10 cellular contexts compared by ENCODE assay signal in the genomic region with DNA sequence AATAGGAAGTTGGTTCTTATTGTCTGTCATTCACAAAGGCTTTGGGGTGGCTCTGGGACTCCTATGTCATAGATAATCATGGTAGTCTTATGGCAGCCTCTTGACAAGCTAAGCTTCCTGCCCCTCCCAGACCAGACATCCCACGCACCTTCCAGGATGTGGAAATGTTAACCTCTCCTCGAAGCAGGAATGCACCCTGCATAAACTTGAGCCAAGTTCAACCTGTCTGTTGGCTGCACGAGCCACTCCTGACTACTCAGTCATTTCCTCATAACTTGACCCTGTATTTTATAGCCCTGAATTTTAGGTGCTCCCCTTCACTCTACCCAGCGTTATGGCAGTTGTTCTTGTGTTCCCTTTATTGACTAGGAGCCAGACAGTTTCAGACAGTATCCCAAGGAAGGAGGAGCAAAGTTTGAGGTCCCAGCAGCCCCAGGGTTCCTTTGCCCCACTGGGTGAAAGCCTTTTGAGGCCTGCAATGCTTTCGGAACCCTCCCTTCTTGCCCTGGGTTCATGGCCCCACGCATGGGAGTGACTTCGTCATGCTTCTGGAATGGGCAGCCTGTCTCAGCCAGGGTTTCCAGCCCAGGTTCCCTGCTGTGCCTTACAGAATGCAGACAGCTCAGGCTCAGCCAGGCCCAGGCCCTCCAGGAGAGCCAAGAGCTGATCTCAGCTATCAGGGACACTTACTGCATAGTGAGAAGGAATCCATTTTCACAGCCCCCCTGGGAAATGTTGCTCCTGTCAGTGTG. TPM values are rescaled to one million over a fixed set of nuclear protein-coding genes. Genes with fewer than 3 reads are reported as not detected.
DNase-seq lines count a peak whose midpoint lies in the region; ATAC-seq, FAIRE-seq and TF ChIP-seq lines count a peak whose summit lies in the region.
"Had no signal": no experiment of that assay in that cellular context is flagged by ENCODE, and none has a peak within 500 bp of the region (broad histone marks: within the 10 kb centered on the region; RNA-seq: fewer than 3 reads in every experiment).

No MANE protein-coding gene starts in this region.

- peak overlapping the region; percentile 87 for H3K27ac Mint-ChIP-seq in astrocyte (ENCODE audit: unreplicated experiment)
- no peak overlapping the region for H3K27ac Mint-ChIP-seq in naive thymus-derived CD8-positive, alpha-beta T cell

- no peaks in the 10 kb centered on the region for H3K36me3 ChIP-seq in astrocyte (ENCODE audit: insufficient read depth, low read length)
- H3K36me3 ChIP-seq: neutrophil had no signal

- TF ChIP-seq CTCF in astrocyte (IDR thresholded peaks at IDR 0.05; ENCODE audit: insufficient read depth, low read depth, low read length) = no peak

- peak overlapping the region; percentile 65 for H3K9ac ChIP-seq in astrocyte (ENCODE audit: low read length)

- H3K36me3 Mint-ChIP-seq in astrocyte (ENCODE audit: low read depth, unreplicated experiment) = no peaks in the 10 kb centered on the region
- H3K36me3 Mint-ChIP-seq in naive thymus-derived CD8-positive, alpha-beta T cell = no peaks in the 10 kb centered on the region

- H3K27ac ChIP-seq in astrocyte (ENCODE audit: low read depth, low read length) = peak overlapping the region; percentile 84
- H3K27ac ChIP-seq: neutrophil had no signal

- ATAC-seq in left ventricle myocardium superior (peak; percentile 87), HG02973 (IDR thresholded peaks at IDR 0.05; ENCODE audit: unreplicated experiment) (no peak)
- ATAC-seq in naive thymus-derived CD8-positive, alpha-beta T cell = no peak

- POLR2A ChIA-PET in naive thymus-derived CD8-positive, alpha-beta T cell (lab: Charles Lee) = no interaction called here

- H3K27me3 Mint-ChIP-seq in astrocyte (ENCODE audit: low read depth, unreplicated experiment) = no peaks in the 10 kb centered on the region
- no peaks in the 10 kb centered on the region for H3K27me3 Mint-ChIP-seq in naive thymus-derived CD8-positive, alpha-beta T cell

- intact Hi-C loops in left ventricle myocardium superior (cut with micrococcal nuclease) = no loop called here

- no peaks in the 10 kb centered on the region for H3K79me2 ChIP-seq in astrocyte (ENCODE audit: insufficient read depth, low read length)

- H3K9me3 ChIP-seq in astrocyte (ENCODE audit: insufficient read depth, low read depth, low read length) = no peaks in the 10 kb centered on the region
- H3K9me3 ChIP-seq: neutrophil had no signal

- H3K4me3 Mint-ChIP-seq in astrocyte (ENCODE audit: unreplicated experiment) = no peak overlapping the region
- H3K4me3 Mint-ChIP-seq in naive thymus-derived CD8-positive, alpha-beta T cell = no peak overlapping the region

- no peaks in the 10 kb centered on the region for H3K27me3 ChIP-seq in astrocyte (ENCODE audit: insufficient read depth, low read length)
- H3K27me3 ChIP-seq: neutrophil had no signal

- peak overlapping the region; percentile 63 for H3K4me2 ChIP-seq in astrocyte (ENCODE audit: low read length)

- H3K4me1 ChIP-seq in astrocyte (ENCODE audit: insufficient read depth, low read length) = peaks cover 35% of the 10 kb centered on the region

- H4K20me1 ChIP-seq in astrocyte (ENCODE audit: insufficient read depth, low read length) = no peaks in the 10 kb centered on the region

- FAIRE-seq in astrocyte (lab: Jason Lieb, UNC) = peak; percentile 93

- peak overlapping the region; percentile 49 for H2AFZ ChIP-seq in astrocyte (ENCODE audit: low read depth, low read length)

- peaks cover 40% of the 10 kb centered on the region for H3K4me1 Mint-ChIP-seq in astrocyte (ENCODE audit: low read depth, unreplicated experiment)
- H3K4me1 Mint-ChIP-seq in naive thymus-derived CD8-positive, alpha-beta T cell = peaks cover 0 to 6% (median 0%) of the 10 kb centered on the region in 4 donors

- H3K9me3 Mint-ChIP-seq in astrocyte (ENCODE audit: unreplicated experiment) = no peaks in the 10 kb centered on the region
- H3K9me3 Mint-ChIP-seq in naive thymus-derived CD8-positive, alpha-beta T cell = no peaks in the 10 kb centered on the region

- DNase-seq in GM03348 (ENCODE audit: low spot score) (peak; percentile 63), astrocyte (ENCODE audit: low read depth) (peak; percentile 81), left ventricle myocardium superior (peak; percentile 62), skeletal muscle cell (ENCODE audit: low read depth) (peak; percentile 60), NCI-H2196 treated with DMSO at 0.1 percent for 48 hours (lab: John Stamatoyannopoulos, UW; ENCODE audit: unreplicated experiment) (no peak)
- no peak for DNase-seq in naive thymus-derived CD8-positive, alpha-beta T cell
- no peak for DNase-seq in activated T-cell treated with anti-CD3 and anti-CD28 coated beads, Interleukin-2, amount 50 U/mL, for 48 hours
- DNase-seq: activated CD8-positive, alpha-beta memory T cell treated with anti-CD3 and anti-CD28 coated beads for 24 hours had no signal

- peak overlapping the region; percentile 29 for H3K4me3 ChIP-seq in astrocyte (ENCODE audit: insufficient read depth, low read depth, low read length)
- no peak overlapping the region for H3K4me3 ChIP-seq in skeletal muscle cell (ENCODE audit: low read depth, low read length)

RNA-seq across cellular contexts. Expression of gene INO80C, which starts 15.6 kb away (rescaled TPM):
- 21.1 and 24.6 TPM in 2 replicates for total RNA-seq in astrocyte
- total RNA-seq in left ventricle myocardium superior = 24.9 TPM
- 10 to 100 TPM; 25.5 to 29.4 TPM for total RNA-seq in naive thymus-derived CD8-positive, alpha-beta T cell
- polyA plus RNA-seq in naive thymus-derived CD8-positive, alpha-beta T cell = 10 to 100 TPM; 18.7 to 21.1 (median 19.8) TPM

Comparison
In these comparisons a context has a peak if more than half of its experiments do, and no peak if none do; other contexts are left out.
1. DNase-seq: peak in GM03348 (single experiment), astrocyte (single experiment), left ventricle myocardium superior (single experiment) and skeletal muscle cell (single experiment); none in NCI-H2196 treated with DMSO at 0.1 percent for 48 hours (single experiment), naive thymus-derived CD8-positive, alpha-beta T cell (0 of 10) and activated T-cell treated with anti-CD3 and anti-CD28 coated beads, Interleukin-2, amount 50 U/mL, for 48 hours (0 of 2).